In the genomic region with DNA sequence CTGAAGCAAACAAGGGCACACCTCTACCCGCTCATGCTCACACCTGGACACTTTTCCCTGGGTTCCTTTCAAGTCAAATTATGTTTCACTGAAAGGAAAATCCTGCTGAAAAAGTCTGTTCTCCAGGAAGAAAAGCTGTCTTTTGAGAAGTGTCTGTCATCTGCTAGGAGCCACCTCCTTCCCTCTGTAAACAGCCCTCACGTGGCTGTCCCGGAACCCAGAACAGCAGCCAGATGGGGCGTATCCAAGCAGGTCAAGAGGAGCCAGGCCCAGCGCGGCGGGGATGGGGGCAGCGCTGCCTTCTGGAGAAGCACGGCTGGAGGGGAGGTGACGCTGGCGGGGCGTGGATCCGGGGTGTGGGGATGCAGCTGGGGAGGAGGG, we compare ENCODE assay signal across 8 cellular contexts. TPM values are rescaled to one million over a fixed set of nuclear protein-coding genes. Genes with fewer than 3 reads are reported as not detected.
DNase-seq lines count a peak whose midpoint lies in the region; ATAC-seq and TF ChIP-seq lines count a peak whose summit lies in the region.

A gene (minus strand): TSS at position 162 of the 381 bp plus-strand sequence. CDS start 205 bp downstream, outside the sequence.

- no peaks in the 10 kb centered on the region for H3K27me3 ChIP-seq in MG63
- H3K27me3 ChIP-seq in SJCRH30: no peaks in the 10 kb centered on the region
- H3K27me3 ChIP-seq in transverse colon: no peaks in the 10 kb centered on the region

- H3K4me3 ChIP-seq in MG63: peak within 1 kb of the TSS; percentile 66
- peak within 1 kb of the TSS; percentile 63 for H3K4me3 ChIP-seq in SJCRH30
- peak within 1 kb of the TSS; percentile 40 to 96 (median 66) for H3K4me3 ChIP-seq in transverse colon

- H3K27ac ChIP-seq in SJCRH30 (peak within 1 kb of the TSS; percentile 50), transverse colon (peak within 1 kb of the TSS; percentile 91 to 98 (median 95))

- H3K4me3 Mint-ChIP-seq in activated naive CD8-positive, alpha-beta T cell treated with anti-CD3 and anti-CD28 coated beads for 36 hours: peak within 1 kb of the TSS; percentile 80
- peak within 1 kb of the TSS; percentile 90 for H3K4me3 Mint-ChIP-seq in neural crest cell

- ATAC-seq in GM18873 (IDR thresholded peaks at IDR 0.05; ENCODE audit: low FRiP score, unreplicated experiment): no peak

- peak within 1 kb of the TSS; percentile 54 for H3K27ac Mint-ChIP-seq in activated naive CD8-positive, alpha-beta T cell treated with anti-CD3 and anti-CD28 coated beads for 36 hours
- H3K27ac Mint-ChIP-seq in neural crest cell (ENCODE audit: unreplicated experiment): peak within 1 kb of the TSS; percentile 71

- peaks cover 18% of the 10 kb centered on the region for H3K4me1 Mint-ChIP-seq in activated naive CD8-positive, alpha-beta T cell treated with anti-CD3 and anti-CD28 coated beads for 36 hours
- peaks cover 14% of the 10 kb centered on the region for H3K4me1 Mint-ChIP-seq in neural crest cell

- TF ChIP-seq CTCF in neural crest cell (conservative IDR thresholded peaks at IDR 0.05): no peak
- TF ChIP-seq CTCF in transverse colon (IDR thresholded peaks at IDR 0.05): no peak

- H3K4me1 ChIP-seq in SJCRH30: peaks cover 6% of the 10 kb centered on the region; the same call in 1 of the 2 replicates
- peaks cover 12 to 27% (median 23%) of the 10 kb centered on the region in 4 donors for H3K4me1 ChIP-seq in transverse colon

- WGBS in transverse colon (ENCODE audit: low coverage in 1 of 2), 2 donors: 0 to 7% methylated on average over 3 to 5 of the region's 13 CpGs

- intact Hi-C loops in transverse colon (cut with DNase I; ENCODE audit: low total_unique reads): no loop called here

- no peaks in the 10 kb centered on the region for H3K27me3 Mint-ChIP-seq in activated naive CD8-positive, alpha-beta T cell treated with anti-CD3 and anti-CD28 coated beads for 36 hours
- peaks cover 4% of the 10 kb centered on the region for H3K27me3 Mint-ChIP-seq in neural crest cell (ENCODE audit: low read depth)

- TF ChIP-seq POLR2A in transverse colon (IDR thresholded peaks at IDR 0.05): peak; percentile 76

- DNase-seq in DMS53 treated with DMSO at 0.1 percent for 48 hours (lab: John Stamatoyannopoulos, UW; ENCODE audit: unreplicated experiment) (peak; percentile 92), MG63 (peak; percentile 76), SJCRH30 (peak; percentile 80 to 82), germinal center (ENCODE audit: low spot score) (peak; percentile 74), neural crest cell (ENCODE audit: low read depth, low spot score) (peak; percentile 51), transverse colon (peak; percentile 92)
- DNase-seq in activated naive CD8-positive, alpha-beta T cell treated with anti-CD3 and anti-CD28 coated beads for 36 hours: peak; percentile 45

- peaks cover 10% of the 10 kb centered on the region for H3K36me3 Mint-ChIP-seq in activated naive CD8-positive, alpha-beta T cell treated with anti-CD3 and anti-CD28 coated beads for 36 hours
- H3K36me3 Mint-ChIP-seq in neural crest cell (ENCODE audit: low read depth): peaks cover 12% of the 10 kb centered on the region

- TF ChIP-seq EP300 in transverse colon (IDR thresholded peaks at IDR 0.05; ENCODE audit: low read depth): no peak

- in situ Hi-C loops in transverse colon (cut with MboI; ENCODE audit: low pct_ligation_motif_present in 1 of 4, low pct_unique_long_range_greater_than_20kb in 1 of 4, low sequenced_read_pairs in 3 of 4): no loop called here

- no peaks in the 10 kb centered on the region for H3K9me3 ChIP-seq in MG63
- no peaks in the 10 kb centered on the region; the same call in 1 of the 2 replicates for H3K9me3 ChIP-seq in SJCRH30 (replicated peaks)
- no peaks in the 10 kb centered on the region for H3K9me3 ChIP-seq in transverse colon

- peaks cover 13% of the 10 kb centered on the region for H3K36me3 ChIP-seq in MG63
- peaks cover 13% of the 10 kb centered on the region for H3K36me3 ChIP-seq in SJCRH30
- no peaks in the 10 kb centered on the region for H3K36me3 ChIP-seq in transverse colon

- no peaks in the 10 kb centered on the region for H3K9me3 Mint-ChIP-seq in activated naive CD8-positive, alpha-beta T cell treated with anti-CD3 and anti-CD28 coated beads for 36 hours
- no peaks in the 10 kb centered on the region for H3K9me3 Mint-ChIP-seq in neural crest cell

RNA-seq across cellular contexts. Expression of the gene that starts here (rescaled TPM):
- total RNA-seq in MG63 (2014; rRNA removed; shearing (Covaris generic); ENCODE audit: low replicate concordance): not detected in 2 replicates
- 0.14 and 0.43 TPM in 2 replicates for total RNA-seq in SJCRH30 (2014; rRNA removed; shearing (Covaris generic))
- total RNA-seq in activated naive CD8-positive, alpha-beta T cell treated with anti-CD3 and anti-CD28 coated beads for 36 hours: 1 to 10 TPM; 2.5 to 2.9 TPM
- total RNA-seq in neural crest cell: 1.8 and 2.2 TPM in 2 replicates
- total RNA-seq in transverse colon: 10 to 100 TPM; 16.0 to 95.4 (median 24.9) TPM

Comparison
In these comparisons a context has a peak if more than half of its experiments do, and no peak if none do; other contexts are left out.
1. Peak in DNase-seq and H3K4me3 ChIP-seq in MG63; RNA of the gene not detected or under 1 TPM.
2. Peak in DNase-seq, H3K4me3 ChIP-seq and H3K27ac ChIP-seq in SJCRH30; RNA of the gene not detected or under 1 TPM.